17 cellular contexts compared by ENCODE assay signal in the genomic region with DNA sequence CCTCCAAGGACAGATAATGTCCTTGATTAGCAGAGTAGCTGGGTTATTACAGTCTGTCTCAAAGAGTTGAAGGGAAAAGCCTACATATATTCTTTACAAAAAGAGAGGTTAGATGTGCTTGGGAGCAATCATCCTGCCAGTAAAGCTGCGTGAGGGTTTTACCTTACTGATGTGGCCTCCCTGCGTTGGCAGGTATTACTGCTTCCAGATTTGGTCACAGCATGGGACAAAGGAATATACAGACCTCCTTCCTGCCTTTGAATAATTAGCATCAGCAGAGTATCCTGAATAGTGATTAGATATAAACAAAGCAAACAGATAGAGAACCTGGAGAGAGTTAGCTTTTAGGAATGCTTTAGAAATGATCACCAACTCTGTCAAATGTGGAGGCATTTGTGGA.
A peak's percentile ranks its signal among the peaks of the same experiment; 100 is the strongest.
DNase-seq lines count a peak whose midpoint lies in the region; TF ChIP-seq lines count a peak whose summit lies in the region.
"Had no signal": no experiment of that assay in that cellular context is flagged by ENCODE, and none has a peak within 500 bp of the region (broad histone marks: within the 10 kb centered on the region; RNA-seq: fewer than 3 reads in every experiment).

No MANE protein-coding gene starts in this region.

- no peaks in the 10 kb centered on the region for H3K36me3 ChIP-seq in HUES48 (ENCODE audit: control insufficient read depth, insufficient read depth, low read length)
- H3K36me3 ChIP-seq: SJSA1 had no signal

- in situ Hi-C loops in G401 (cut with HindIII; ENCODE audit: low sequenced_read_pairs): no loop called here

- no peak overlapping the region for H3K9ac ChIP-seq in HUES48 (ENCODE audit: low read depth, low read length)

- DNase-seq in G401 (ENCODE audit: low spot score) (peak; percentile 96), cerebellum (ENCODE audit: low spot score) (peak; percentile 76), iPS-NIHi7 (ENCODE audit: extremely low spot score) (peak; percentile 34), H4 (ENCODE audit: low spot score) (no peak), osteocyte (ENCODE audit: extremely low spot score, unreplicated experiment) (no peak), NCI-H82 (lab: John Stamatoyannopoulos, UW) (no peak), type B pancreatic cell (ENCODE audit: extremely low spot score, unreplicated experiment) (no peak)
- DNase-seq: ACHN, GOT3, NCI-H1092 treated with DMSO at 0.1 percent for 48 hours, NCI-H1694, NCI-H2107, NCI-H526, T-helper 17 cell had no signal

- H3K4me3 ChIP-seq in HUES48 (ENCODE audit: low read depth, low read length): no peak overlapping the region
- H3K4me3 ChIP-seq: GM12878, SJSA1 had no signal

- H3K27ac Mint-ChIP-seq in osteocyte (ENCODE audit: unreplicated experiment) (no peak overlapping the region), type B pancreatic cell (no peak overlapping the region)
- H3K27ac Mint-ChIP-seq: T-helper 17 cell had no signal

- H3K4me1 ChIP-seq in HUES48 (ENCODE audit: control insufficient read depth, insufficient read depth, low read length): peaks cover 20% of the 10 kb centered on the region
- H3K4me1 ChIP-seq: SJSA1 had no signal

- H3K36me3 Mint-ChIP-seq in osteocyte (ENCODE audit: unreplicated experiment) (no peaks in the 10 kb centered on the region), type B pancreatic cell (peaks cover 3% of the 10 kb centered on the region)

- no peaks in the 10 kb centered on the region for H3K27me3 ChIP-seq in HUES48 (ENCODE audit: control insufficient read depth, insufficient read depth, low read length)
- H3K27me3 ChIP-seq: SJSA1 had no signal

- H3K9me3 Mint-ChIP-seq in osteocyte (ENCODE audit: unreplicated experiment) (no peaks in the 10 kb centered on the region), type B pancreatic cell (no peaks in the 10 kb centered on the region)

- no peaks in the 10 kb centered on the region for H3K27me3 Mint-ChIP-seq in osteocyte (ENCODE audit: unreplicated experiment)
- no peaks in the 10 kb centered on the region for H3K27me3 Mint-ChIP-seq in type B pancreatic cell
- H3K27me3 Mint-ChIP-seq: T-helper 17 cell had no signal

- peaks cover 51% of the 10 kb centered on the region for H3K4me1 Mint-ChIP-seq in osteocyte (ENCODE audit: unreplicated experiment)
- peaks cover 8% of the 10 kb centered on the region for H3K4me1 Mint-ChIP-seq in type B pancreatic cell (ENCODE audit: unreplicated experiment)
- H3K4me1 Mint-ChIP-seq: T-helper 17 cell had no signal

- no peak for TF ChIP-seq CTCF in osteocyte (IDR thresholded peaks at IDR 0.05)
- no peak for TF ChIP-seq CTCF in type B pancreatic cell (conservative IDR thresholded peaks at IDR 0.05)

- no peaks in the 10 kb centered on the region for H3K9me3 ChIP-seq in HUES48 (ENCODE audit: control insufficient read depth, insufficient read depth, low read length)
- H3K9me3 ChIP-seq: SJSA1 had no signal

- no peak overlapping the region for H3K4me3 Mint-ChIP-seq in osteocyte (ENCODE audit: unreplicated experiment)
- no peak overlapping the region for H3K4me3 Mint-ChIP-seq in type B pancreatic cell
- H3K4me3 Mint-ChIP-seq: T-helper 17 cell had no signal

- H3K27ac ChIP-seq in HUES48 (ENCODE audit: low read depth, low read length): peak overlapping the region; percentile 76
- H3K27ac ChIP-seq: SJSA1 had no signal

Comparison
In these comparisons a context has a peak if more than half of its experiments do, and no peak if none do; other contexts are left out.
1. DNase-seq: peak in G401 (single experiment), cerebellum (single experiment) and iPS-NIHi7 (single experiment); none in H4 (single experiment), osteocyte (single experiment), NCI-H82 (single experiment) and type B pancreatic cell (single experiment).